ENCODE assay signal across 1 cellular context in genomic region chr1:25236261-25236660, GRCh38.
TF ChIP-seq lines count a peak whose summit lies in the region.

No MANE protein-coding gene starts in this region.

TF ChIP-seq in K562, 482 proteins besides CTCF, POLR2A, EP300 and RAD21:
- TF ChIP-seq ZBTB33 (CRISPR knock-in tag; IDR thresholded peaks at IDR 0.05): peak; percentile 3; the same call in 1 of the 2 replicates
